ENCODE assay signal across 18 cellular contexts in the genomic region with DNA sequence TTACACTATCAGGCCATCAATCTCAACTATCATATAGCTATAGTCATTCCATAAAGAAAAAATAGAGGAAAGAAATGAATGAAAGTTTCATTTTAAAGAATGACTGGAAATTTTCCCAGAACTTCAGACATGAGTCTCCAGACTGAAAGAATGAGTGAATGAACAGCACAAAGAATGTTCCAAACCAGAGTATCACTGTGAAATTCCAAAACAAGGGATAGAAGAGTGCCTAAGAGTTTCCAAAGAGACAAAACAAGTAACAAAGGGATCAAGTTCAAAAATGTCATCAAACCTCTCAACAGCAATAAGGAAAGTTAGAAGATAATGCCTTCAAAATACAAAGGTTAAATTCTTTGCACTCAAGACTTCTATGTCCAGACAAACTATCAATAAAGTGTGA.
DNase-seq lines count a peak whose midpoint lies in the region; ATAC-seq and TF ChIP-seq lines count a peak whose summit lies in the region.
"Had no signal": no experiment of that assay in that cellular context is flagged by ENCODE, and none has a peak within 500 bp of the region (broad histone marks: within the 10 kb centered on the region; RNA-seq: fewer than 3 reads in every experiment).

No MANE protein-coding gene starts in this region.

- no peak for ATAC-seq in GM21529 (IDR thresholded peaks at IDR 0.05; ENCODE audit: unreplicated experiment)
- ATAC-seq in natural killer cell: no peak
- ATAC-seq: HepG2 had no signal

- intact Hi-C loops in dendritic cell treated with granulocyte-macrophage colony-stimulating factor and Interleukin-4, amounts not matched to agents 40 ng/mL and 50 ng/mL, for 4 days (cut with micrococcal nuclease): no loop called here
- intact Hi-C loops in natural killer cell (cut with micrococcal nuclease): no loop called here

- no peak overlapping the region for H3K4me3 Mint-ChIP-seq in dendritic cell treated with granulocyte-macrophage colony-stimulating factor and Interleukin-4, amounts not matched to agents 40 ng/mL and 50 ng/mL, for 4 days
- no peak overlapping the region for H3K4me3 Mint-ChIP-seq in natural killer cell
- H3K4me3 Mint-ChIP-seq: CD8-positive, alpha-beta memory T cell; HFFc6 had no signal

- no peak for TF ChIP-seq CTCF in natural killer cell (IDR thresholded peaks at IDR 0.05)

- peak; percentile 14 for DNase-seq in AG20443 (ENCODE audit: low spot score)
- peak; percentile 44 for DNase-seq in GM04503 (ENCODE audit: low read depth)
- peak; percentile 5 for DNase-seq in myocyte (ENCODE audit: low read depth)
- no peak for DNase-seq in stimulated activated CD4-positive, alpha-beta T cell treated with anti-CD3 and anti-CD28 coated beads, Interleukin-4, amount 100 ng/mL, for 4 hours
- no peak for DNase-seq in natural killer cell
- DNase-seq: CD8-positive, alpha-beta memory T cell; DND-41; GDM1; HFFc6; KG1; NCI-H1092; NCI-H146; NCI-H2081; NCI-H510A treated with DMSO at 0.1 percent for 48 hours; PC-9 had no signal

- no peaks in the 10 kb centered on the region for H3K27me3 Mint-ChIP-seq in dendritic cell treated with granulocyte-macrophage colony-stimulating factor and Interleukin-4, amounts not matched to agents 40 ng/mL and 50 ng/mL, for 4 days
- no peaks in the 10 kb centered on the region for H3K27me3 Mint-ChIP-seq in natural killer cell (ENCODE audit: low read depth in 2 of 2)
- H3K27me3 Mint-ChIP-seq: CD8-positive, alpha-beta memory T cell had no signal

- peak overlapping the region; percentile 12 for H3K27ac Mint-ChIP-seq in dendritic cell treated with granulocyte-macrophage colony-stimulating factor and Interleukin-4, amounts not matched to agents 40 ng/mL and 50 ng/mL, for 4 days
- H3K27ac Mint-ChIP-seq in natural killer cell: peak overlapping the region in 1 of 2 donors; percentile 3
- H3K27ac Mint-ChIP-seq: HFFc6 had no signal

- H3K9me3 Mint-ChIP-seq in dendritic cell treated with granulocyte-macrophage colony-stimulating factor and Interleukin-4, amounts not matched to agents 40 ng/mL and 50 ng/mL, for 4 days: no peaks in the 10 kb centered on the region
- H3K9me3 Mint-ChIP-seq in natural killer cell: no peaks in the 10 kb centered on the region
- H3K9me3 Mint-ChIP-seq: CD8-positive, alpha-beta memory T cell; HFFc6 had no signal

- peaks cover 36% of the 10 kb centered on the region for H3K36me3 Mint-ChIP-seq in dendritic cell treated with granulocyte-macrophage colony-stimulating factor and Interleukin-4, amounts not matched to agents 40 ng/mL and 50 ng/mL, for 4 days (ENCODE audit: low read depth)
- H3K36me3 Mint-ChIP-seq in natural killer cell: peaks cover 6% of the 10 kb centered on the region

- H3K4me1 Mint-ChIP-seq in dendritic cell treated with granulocyte-macrophage colony-stimulating factor and Interleukin-4, amounts not matched to agents 40 ng/mL and 50 ng/mL, for 4 days (ENCODE audit: low read depth): no peaks in the 10 kb centered on the region
- H3K4me1 Mint-ChIP-seq in natural killer cell: peaks cover 16 to 22% of the 10 kb centered on the region in 2 donors

Comparison
In these comparisons a context has a peak if more than half of its experiments do, and no peak if none do; other contexts are left out.
1. DNase-seq: peak in AG20443 (single experiment), GM04503 (single experiment) and myocyte (single experiment); none in stimulated activated CD4-positive, alpha-beta T cell treated with anti-CD3 and anti-CD28 coated beads, Interleukin-4, amount 100 ng/mL, for 4 hours (0 of 2) and natural killer cell (single experiment).